In the genomic region with DNA sequence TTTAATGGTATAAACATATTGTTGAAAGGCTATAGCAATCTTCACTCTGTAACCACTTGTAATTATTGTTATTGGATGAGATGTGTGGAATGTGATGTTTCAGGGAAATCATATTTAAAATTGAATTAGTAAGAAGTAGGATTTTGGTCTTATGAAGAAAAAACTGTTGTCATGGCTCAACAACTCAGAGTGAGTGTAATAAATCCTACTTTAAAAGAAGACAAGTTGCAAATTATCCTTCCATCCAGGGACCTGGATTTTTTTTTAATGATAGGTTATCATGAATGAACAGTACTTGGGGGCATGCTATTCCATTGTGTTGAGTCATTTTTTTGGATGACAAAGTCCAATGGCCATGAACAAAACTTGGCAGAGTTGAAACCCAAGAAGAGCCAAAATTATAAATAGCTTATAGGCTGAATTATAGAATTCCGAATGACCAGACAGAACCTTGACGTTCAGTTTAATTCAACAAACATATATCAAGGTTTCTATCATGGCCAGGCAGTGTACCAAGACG, we compare ENCODE assay signal across 19 cellular contexts.
DNase-seq lines count a peak whose midpoint lies in the region; ATAC-seq, FAIRE-seq and TF ChIP-seq lines count a peak whose summit lies in the region.
"Had no signal": no experiment of that assay in that cellular context is flagged by ENCODE, and none has a peak within 500 bp of the region (broad histone marks: within the 10 kb centered on the region; RNA-seq: fewer than 3 reads in every experiment).

No MANE protein-coding gene starts in this region.

- no TSS peak for BruUV-seq in PC-3 (replicated peaks; lab: Mats Ljungman, UMichigan)

- H3K79me2 ChIP-seq in GM23248 (ENCODE audit: insufficient read depth) (no peaks in the 10 kb centered on the region), PC-3 (ENCODE audit: low read length) (no peaks in the 10 kb centered on the region)

- POLR2A ChIA-PET in PC-3 (lab: Charles Lee; ENCODE audit: unreplicated experiment): no interaction called here
- POLR2A ChIA-PET in activated CD8-positive, alpha-beta T cell treated with anti-CD3 and anti-CD28 coated beads, Interleukin-2, amount 10 ng/mL, durations not matched to agents 7 days and 5 days (lab: Charles Lee): no interaction called here

- H3K4me1 Mint-ChIP-seq in activated CD8-positive, alpha-beta T cell treated with anti-CD3 and anti-CD28 coated beads, Interleukin-2, amount 10 ng/mL, durations not matched to agents 7 days and 5 days (ENCODE audit: low read depth): no peaks in the 10 kb centered on the region

- H3K4me1 ChIP-seq in GM23248 (ENCODE audit: insufficient read depth): peaks cover 33% of the 10 kb centered on the region
- no peaks in the 10 kb centered on the region for H3K4me1 ChIP-seq in PC-3 (ENCODE audit: insufficient read depth, low read length)
- no peaks in the 10 kb centered on the region for H3K4me1 ChIP-seq in gastrocnemius medialis
- H3K4me1 ChIP-seq: Caco-2, HAP-1 had no signal

- no peaks in the 10 kb centered on the region for H3K9me3 ChIP-seq in GM23248 (ENCODE audit: low read depth)
- no peaks in the 10 kb centered on the region for H3K9me3 ChIP-seq in PC-3 (ENCODE audit: low read length)
- H3K9me3 ChIP-seq in gastrocnemius medialis: no peaks in the 10 kb centered on the region
- H3K9me3 ChIP-seq: Caco-2, HAP-1 had no signal

- intact Hi-C loops in PC-3 (cut with micrococcal nuclease) (no loop called here), gastrocnemius medialis (cut with DNase I; ENCODE audit: low total_unique reads) (no loop called here)

- no peaks in the 10 kb centered on the region for H3K27me3 Mint-ChIP-seq in activated CD8-positive, alpha-beta T cell treated with anti-CD3 and anti-CD28 coated beads, Interleukin-2, amount 10 ng/mL, durations not matched to agents 7 days and 5 days (ENCODE audit: low read depth)
- H3K27me3 Mint-ChIP-seq: CD4-positive, alpha-beta T cell had no signal

- FAIRE-seq in frontal cortex (lab: Jason Lieb, UNC): no peak
- FAIRE-seq: A204.1, D721Med, H1, K562 had no signal

- H3K4me3 Mint-ChIP-seq in activated CD8-positive, alpha-beta T cell treated with anti-CD3 and anti-CD28 coated beads, Interleukin-2, amount 10 ng/mL, durations not matched to agents 7 days and 5 days: no peak overlapping the region
- H3K4me3 Mint-ChIP-seq: CD4-positive, alpha-beta T cell had no signal

- no peaks in the 10 kb centered on the region for H3K27me3 ChIP-seq in GM23248 (replicated peaks; ENCODE audit: insufficient read depth)
- H3K27me3 ChIP-seq in PC-3 (ENCODE audit: low read length): no peaks in the 10 kb centered on the region
- H3K27me3 ChIP-seq in gastrocnemius medialis: no peaks in the 10 kb centered on the region

- H3F3A ChIP-seq in GM23248 (ENCODE audit: insufficient read depth) (peaks cover 23% of the 10 kb centered on the region; the same call in 1 of the 2 replicates), PC-3 (ENCODE audit: low read length, unreplicated experiment) (no peaks in the 10 kb centered on the region)

- H3K4me2 ChIP-seq in GM23248 (ENCODE audit: unreplicated experiment) (peak overlapping the region; percentile 3), PC-3 (ENCODE audit: low read length) (no peak overlapping the region)

- 31 to 36% methylated on average over 3 of the region's 3 CpGs for WGBS in GM23248 (ENCODE audit: low coverage in 1 of 2, low lambda C conversion rate in 2 of 2, missing lambda C conversion rate in 2 of 2), 2 experiments

- TF ChIP-seq CTCF in PC-3 (conservative IDR thresholded peaks at IDR 0.05; ENCODE audit: low read depth, low read length) (no peak), fibroblast of pulmonary artery (IDR thresholded peaks at IDR 0.05; ENCODE audit: low read length, missing control alignments) (no peak), gastrocnemius medialis (IDR thresholded peaks at IDR 0.05 in 4 of 5, conservative IDR thresholded peaks at IDR 0.05 in 1 of 5) (no peak)

- no peak for TF ChIP-seq POLR2A in gastrocnemius medialis (IDR thresholded peaks at IDR 0.05)

- no peak overlapping the region for H3K9ac ChIP-seq in GM23248
- H3K9ac ChIP-seq in PC-3 (ENCODE audit: low read length): no peak overlapping the region

- H3K27ac Mint-ChIP-seq in activated CD8-positive, alpha-beta T cell treated with anti-CD3 and anti-CD28 coated beads, Interleukin-2, amount 10 ng/mL, durations not matched to agents 7 days and 5 days: no peak overlapping the region
- H3K27ac Mint-ChIP-seq: CD4-positive, alpha-beta T cell had no signal

- no peak overlapping the region for H2AFZ ChIP-seq in GM23248
- H2AFZ ChIP-seq in PC-3 (ENCODE audit: low read length): no peak overlapping the region

- CTCF ChIA-PET in PC-3 (lab: Charles Lee): no interaction called here
- CTCF ChIA-PET in activated CD8-positive, alpha-beta T cell treated with anti-CD3 and anti-CD28 coated beads, Interleukin-2, amount 10 ng/mL, durations not matched to agents 7 days and 5 days (lab: Charles Lee): no interaction called here

- H3K4me3 ChIP-seq in GM23248: no peak overlapping the region
- no peak overlapping the region for H3K4me3 ChIP-seq in PC-3 (ENCODE audit: low read length)
- H3K4me3 ChIP-seq in fibroblast of pulmonary artery (replicated peaks; ENCODE audit: low read depth, low read length): no peak overlapping the region
- no peak overlapping the region for H3K4me3 ChIP-seq in gastrocnemius medialis
- H3K4me3 ChIP-seq: HAP-1, K562 had no signal

- no peaks in the 10 kb centered on the region for H4K20me1 ChIP-seq in GM23248 (ENCODE audit: insufficient read depth)
- H4K20me1 ChIP-seq in PC-3 (ENCODE audit: low read length): no peaks in the 10 kb centered on the region

- H3K36me3 Mint-ChIP-seq in activated CD8-positive, alpha-beta T cell treated with anti-CD3 and anti-CD28 coated beads, Interleukin-2, amount 10 ng/mL, durations not matched to agents 7 days and 5 days (ENCODE audit: low read depth): no peaks in the 10 kb centered on the region

- no peak overlapping the region for H3K27ac ChIP-seq in GM23248
- no peak overlapping the region for H3K27ac ChIP-seq in PC-3 (ENCODE audit: low read length)
- no peak overlapping the region for H3K27ac ChIP-seq in gastrocnemius medialis
- H3K27ac ChIP-seq: C4-2B, HL-60 had no signal

- ATAC-seq in PC-3 (no peak), gastrocnemius medialis (no peak)
- no peak for ATAC-seq in activated CD8-positive, alpha-beta T cell treated with anti-CD3 and anti-CD28 coated beads, Interleukin-2, amount 10 ng/mL, durations not matched to agents 7 days and 5 days
- ATAC-seq: K562 had no signal

- DNase-seq in ELR (ENCODE audit: low read depth): peak; percentile 16
- peak; percentile 47 for DNase-seq in GM23248
- peak; percentile 12 for DNase-seq in PC-3
- peak; percentile 1 for DNase-seq in fibroblast of pulmonary artery (ENCODE audit: low read depth)
- DNase-seq in gastrocnemius medialis: no peak
- DNase-seq in activated CD8-positive, alpha-beta T cell treated with anti-CD3 and anti-CD28 coated beads, Interleukin-2, amount 10 ng/mL, durations not matched to agents 7 days and 5 days: no peak
- DNase-seq in frontal cortex (ENCODE audit: low spot score in 2 of 2): no peak
- DNase-seq: ACHN; AML-193; Caco-2; CD4-positive, alpha-beta T cell; GDM1 had no signal

- no peaks in the 10 kb centered on the region for H3K36me3 ChIP-seq in GM23248 (ENCODE audit: low read depth)
- H3K36me3 ChIP-seq in PC-3 (ENCODE audit: low read depth, low read length): no peaks in the 10 kb centered on the region
- H3K36me3 ChIP-seq in gastrocnemius medialis: no peaks in the 10 kb centered on the region
- H3K36me3 ChIP-seq: HAP-1 had no signal

- H3K9me2 ChIP-seq in GM23248 (ENCODE audit: insufficient read depth) (no peaks in the 10 kb centered on the region), PC-3 (replicated peaks; ENCODE audit: low read length) (no peaks in the 10 kb centered on the region)

- H3K9me3 Mint-ChIP-seq in activated CD8-positive, alpha-beta T cell treated with anti-CD3 and anti-CD28 coated beads, Interleukin-2, amount 10 ng/mL, durations not matched to agents 7 days and 5 days (ENCODE audit: insufficient read depth): peaks cover 19% of the 10 kb centered on the region

- in situ Hi-C loops in GM23248 (cut with MboI): no loop called here
- in situ Hi-C loops in gastrocnemius medialis (cut with MboI; ENCODE audit: low sequenced_read_pairs in 4 of 4): no loop called here

Comparison
In these comparisons a context has a peak if more than half of its experiments do, and no peak if none do; other contexts are left out.
1. DNase-seq: peak in ELR (single experiment), GM23248 (single experiment), PC-3 (single experiment) and fibroblast of pulmonary artery (single experiment); none in gastrocnemius medialis (0 of 2), activated CD8-positive, alpha-beta T cell treated with anti-CD3 and anti-CD28 coated beads, Interleukin-2, amount 10 ng/mL, durations not matched to agents 7 days and 5 days (single experiment) and frontal cortex (0 of 2).